8 cellular contexts compared by ENCODE assay signal in the genomic region with DNA sequence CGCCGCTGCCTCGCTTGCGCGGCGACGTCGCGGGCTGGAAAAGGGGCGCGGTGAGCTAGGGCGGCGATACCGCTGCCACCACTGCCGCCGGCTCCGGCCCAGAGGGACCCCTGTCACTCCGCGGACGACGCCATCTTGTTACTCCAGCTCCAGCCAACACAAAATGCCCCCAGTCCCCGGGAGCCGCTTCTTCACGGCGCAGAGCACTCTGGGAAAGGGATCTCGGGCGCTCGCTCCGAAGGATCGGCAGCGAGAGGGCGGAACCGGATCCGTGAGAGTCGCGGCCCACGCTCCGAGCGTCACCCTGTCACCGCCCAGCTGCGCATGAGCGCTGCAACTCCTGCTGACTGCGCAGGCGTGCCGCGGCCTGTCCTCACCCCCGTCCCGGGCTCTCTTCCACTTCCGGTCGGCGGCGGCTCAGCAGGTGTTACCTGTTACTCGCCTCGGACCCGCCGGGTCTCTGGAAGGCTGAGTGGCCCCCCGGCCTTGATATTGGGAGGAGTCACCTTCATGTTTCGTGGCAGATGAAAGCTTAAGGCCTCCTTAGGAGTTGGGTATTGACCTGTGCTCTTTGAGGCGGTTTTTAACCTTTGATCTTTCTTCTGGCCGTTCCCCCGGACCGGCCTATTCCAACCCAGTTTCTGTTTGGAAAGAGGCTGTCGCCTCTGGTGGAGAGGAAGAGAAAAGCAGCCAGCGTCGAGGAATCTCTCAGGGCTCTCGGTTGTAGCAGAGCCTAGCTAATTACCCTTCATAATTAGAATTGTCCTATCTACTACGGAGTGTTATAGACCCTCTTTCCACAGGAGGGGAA. TPM values are rescaled to one million over a fixed set of nuclear protein-coding genes. Genes with fewer than 3 reads are reported as not detected.
DNase-seq lines count a peak whose midpoint lies in the region; ATAC-seq, FAIRE-seq and TF ChIP-seq lines count a peak whose summit lies in the region.

Gene CSNK1A1, minus strand, starts transcription at position 213 of the 811 bp plus-strand sequence. CDS start 475 bp downstream, outside the sequence.

- H2AFZ ChIP-seq in trophoblast cell (ENCODE audit: insufficient read depth, low read length, poor library complexity): peak within 1 kb of the TSS; percentile 73

- H3K79me1 ChIP-seq in trophoblast cell (ENCODE audit: low read length): peaks cover 19% of the 10 kb centered on the region

- peak within 1 kb of the TSS; percentile 97 for H3K18ac ChIP-seq in trophoblast cell (ENCODE audit: low read length)

- TF ChIP-seq EP300 in transverse colon (IDR thresholded peaks at IDR 0.05; ENCODE audit: low read depth): no peak

- H3K4me1 ChIP-seq in adipocyte (ENCODE audit: control insufficient read depth, insufficient read depth, low read length) (peaks cover 24% of the 10 kb centered on the region), cardiac muscle cell (ENCODE audit: low read depth) (peaks cover 11% of the 10 kb centered on the region), trophoblast cell (ENCODE audit: control insufficient read depth in 1 of 2, insufficient read depth in 2 of 2, low read length in 2 of 2) (peaks cover 4 to 8% of the 10 kb centered on the region in 2 experiments), transverse colon (peaks cover 24 to 39% (median 29%) of the 10 kb centered on the region in 4 donors)

- H2AK5ac ChIP-seq in trophoblast cell (ENCODE audit: low read length): peak within 1 kb of the TSS; percentile 90

- H3K4me2 ChIP-seq in trophoblast cell (ENCODE audit: low read length): peak within 1 kb of the TSS; percentile 86

- peak within 1 kb of the TSS; percentile 90 for H4K8ac ChIP-seq in trophoblast cell (ENCODE audit: low read depth, low read length)

- peak; percentile 99 for FAIRE-seq in GM12891 (lab: Jason Lieb, UNC)

- peak within 1 kb of the TSS; percentile 98 for H4K91ac ChIP-seq in trophoblast cell (ENCODE audit: low read depth, low read length)

- in situ Hi-C loops in transverse colon (cut with MboI; ENCODE audit: low pct_ligation_motif_present in 1 of 4, low pct_unique_long_range_greater_than_20kb in 1 of 4, low sequenced_read_pairs in 3 of 4): loop anchor here in 3 of 4 donors (5.0 to 25.0 kb wide), 3 partner anchors 114 to 214 kb away; partner anchors contain the start of genes GRPEL2 (in 1 of the 3) and IL17B (in 1 of the 3)

- intact Hi-C loops in transverse colon (cut with DNase I; ENCODE audit: low total_unique reads): no loop called here

- no peaks in the 10 kb centered on the region for H3K27me3 ChIP-seq in adipocyte (replicated peaks; ENCODE audit: control insufficient read depth, insufficient read depth, low read length)
- H3K27me3 ChIP-seq in cardiac muscle cell: no peaks in the 10 kb centered on the region
- H3K27me3 ChIP-seq in trophoblast cell (ENCODE audit: insufficient read depth, low read length): no peaks in the 10 kb centered on the region
- H3K27me3 ChIP-seq in transverse colon: no peaks in the 10 kb centered on the region

- DNase-seq in GM12891 (ENCODE audit: insufficient read length, low spot score) (peak; percentile 95), NCI-H1436 (lab: John Stamatoyannopoulos, UW) (peak; percentile 96), T follicular helper cell (ENCODE audit: low read depth) (peak; percentile 98), adipocyte (ENCODE audit: low read depth) (peak; percentile 99), cardiac muscle cell (ENCODE audit: low read depth in 1 of 2, low spot score in 1 of 2) (peak; percentile 99), trophoblast cell (peak; percentile 99), transverse colon (peak; percentile 99)

- peaks cover 21% of the 10 kb centered on the region for H3K36me3 ChIP-seq in adipocyte (ENCODE audit: control insufficient read depth, insufficient read depth, low read length, severe bottlenecking)
- peaks cover 14% of the 10 kb centered on the region for H3K36me3 ChIP-seq in cardiac muscle cell
- H3K36me3 ChIP-seq in trophoblast cell (ENCODE audit: control insufficient read depth in 1 of 2, insufficient read depth in 2 of 2, low read length in 2 of 2): peaks cover 12 to 13% of the 10 kb centered on the region in 2 experiments
- H3K36me3 ChIP-seq in transverse colon: peaks cover 0 to 7% (median 3%) of the 10 kb centered on the region in 4 donors

- H2BK120ac ChIP-seq in trophoblast cell (ENCODE audit: insufficient read depth, low read length, poor library complexity): peak within 1 kb of the TSS; percentile 82

- peak within 1 kb of the TSS; percentile 60 for H3K23ac ChIP-seq in trophoblast cell (ENCODE audit: low read length)

- H3K9me3 ChIP-seq in adipocyte (ENCODE audit: control insufficient read depth, low read length) (no peaks in the 10 kb centered on the region), cardiac muscle cell (ENCODE audit: low read depth) (no peaks in the 10 kb centered on the region), trophoblast cell (ENCODE audit: insufficient read depth, low read depth, low read length) (no peaks in the 10 kb centered on the region), transverse colon (no peaks in the 10 kb centered on the region)

- H3K4me3 ChIP-seq in adipocyte (ENCODE audit: low read length) (peak within 1 kb of the TSS; percentile 99), cardiac muscle cell (peak within 1 kb of the TSS; percentile 92), trophoblast cell (ENCODE audit: low read depth, low read length) (peak within 1 kb of the TSS; percentile 100), transverse colon (peak within 1 kb of the TSS; percentile 75 to 84 (median 80))

- peak within 1 kb of the TSS; percentile 96 for H3K14ac ChIP-seq in trophoblast cell (ENCODE audit: low read length)

- H3K4ac ChIP-seq in trophoblast cell (ENCODE audit: low read depth, low read length): peak within 1 kb of the TSS; percentile 99

- H2BK12ac ChIP-seq in trophoblast cell (ENCODE audit: low read length): peak within 1 kb of the TSS; percentile 28

- ATAC-seq in HG02840 (IDR thresholded peaks at IDR 0.05; ENCODE audit: low FRiP score, unreplicated experiment): peak; percentile 90

- H3K9ac ChIP-seq in adipocyte (ENCODE audit: low read length) (peak within 1 kb of the TSS; percentile 100), trophoblast cell (ENCODE audit: low read length) (peak within 1 kb of the TSS; percentile 100)

- TF ChIP-seq POLR2A in GM12891 (IDR thresholded peaks at IDR 0.05; ENCODE audit: low read depth, low read length) (peak; percentile 88), transverse colon (IDR thresholded peaks at IDR 0.05) (peak; percentile 97)

- H4K12ac ChIP-seq in trophoblast cell (ENCODE audit: low read depth, low read length): peak within 1 kb of the TSS; percentile 94

- H2BK5ac ChIP-seq in trophoblast cell (ENCODE audit: low read depth, low read length, poor library complexity): peak within 1 kb of the TSS; percentile 97

- H3K27ac ChIP-seq in cardiac muscle cell (peak within 1 kb of the TSS; percentile 97), trophoblast cell (ENCODE audit: low read depth, low read length) (peak within 1 kb of the TSS; percentile 99), transverse colon (peak within 1 kb of the TSS; percentile 98 to 99 (median 98))

- WGBS in trophoblast cell (ENCODE audit: extremely low coverage, insufficient coverage, insufficient read length): no CpG with 5 or more reads among the region's 67 CpGs
- WGBS in transverse colon (ENCODE audit: low coverage in 1 of 2), 2 donors: 0 to 1% methylated on average over 1 to 30 of the region's 67 CpGs

- TF ChIP-seq CTCF in cardiac muscle cell (IDR thresholded peaks at IDR 0.05; ENCODE audit: low read depth, low read length) (peak; percentile 87), transverse colon (IDR thresholded peaks at IDR 0.05) (peak; percentile 77 to 98 (median 85))

- H3K79me2 ChIP-seq in trophoblast cell (ENCODE audit: control insufficient read depth, insufficient read depth, low read length, poor library complexity): peaks cover 28% of the 10 kb centered on the region

TF ChIP-seq in GM12891, 5 proteins besides CTCF, POLR2A, EP300 and RAD21:
- TF ChIP-seq TAF1 (IDR thresholded peaks at IDR 0.05; ENCODE audit: low read depth, low read length) (peak; percentile 74), POLR2AphosphoS5 (IDR thresholded peaks at IDR 0.05; ENCODE audit: low read depth, low read length) (peak; percentile 84), PAX5 (IDR thresholded peaks at IDR 0.05; ENCODE audit: insufficient read depth, low read length, severe bottlenecking) (peak; percentile 30), POU2F2 (IDR thresholded peaks at IDR 0.05; ENCODE audit: low read depth, low read length) (no peak; the same call in 1 of the 2 replicates), SPI1 (IDR thresholded peaks at IDR 0.05; ENCODE audit: low read depth, low read length) (peak; percentile 53; the same call in 1 of the 2 replicates)

RNA-seq across cellular contexts. Expression of gene CSNK1A1, which starts in this region (rescaled TPM):
- polyA plus RNA-seq in GM12891 (2012; ENCODE audit: low read depth, missing spikeins): 64.7 TPM
- 282 and 286 TPM in 2 replicates for total RNA-seq in cardiac muscle cell
- polyA plus RNA-seq in cardiac muscle cell: 161 and 195 TPM in 2 replicates
- 307 TPM in 2 replicates for polyA plus RNA-seq in trophoblast cell (2013)
- 100 to 1,000 TPM; 159 to 260 (median 184) TPM for total RNA-seq in transverse colon

Comparison
In these comparisons a context has a peak if more than half of its experiments do, and no peak if none do; other contexts are left out.
1. Peak in every context shown above with its lines: DNase-seq, ATAC-seq, H3K4me3 ChIP-seq and H3K27ac ChIP-seq.